Comparison of ENCODE assay signal across 8 cellular contexts in the genomic region with DNA sequence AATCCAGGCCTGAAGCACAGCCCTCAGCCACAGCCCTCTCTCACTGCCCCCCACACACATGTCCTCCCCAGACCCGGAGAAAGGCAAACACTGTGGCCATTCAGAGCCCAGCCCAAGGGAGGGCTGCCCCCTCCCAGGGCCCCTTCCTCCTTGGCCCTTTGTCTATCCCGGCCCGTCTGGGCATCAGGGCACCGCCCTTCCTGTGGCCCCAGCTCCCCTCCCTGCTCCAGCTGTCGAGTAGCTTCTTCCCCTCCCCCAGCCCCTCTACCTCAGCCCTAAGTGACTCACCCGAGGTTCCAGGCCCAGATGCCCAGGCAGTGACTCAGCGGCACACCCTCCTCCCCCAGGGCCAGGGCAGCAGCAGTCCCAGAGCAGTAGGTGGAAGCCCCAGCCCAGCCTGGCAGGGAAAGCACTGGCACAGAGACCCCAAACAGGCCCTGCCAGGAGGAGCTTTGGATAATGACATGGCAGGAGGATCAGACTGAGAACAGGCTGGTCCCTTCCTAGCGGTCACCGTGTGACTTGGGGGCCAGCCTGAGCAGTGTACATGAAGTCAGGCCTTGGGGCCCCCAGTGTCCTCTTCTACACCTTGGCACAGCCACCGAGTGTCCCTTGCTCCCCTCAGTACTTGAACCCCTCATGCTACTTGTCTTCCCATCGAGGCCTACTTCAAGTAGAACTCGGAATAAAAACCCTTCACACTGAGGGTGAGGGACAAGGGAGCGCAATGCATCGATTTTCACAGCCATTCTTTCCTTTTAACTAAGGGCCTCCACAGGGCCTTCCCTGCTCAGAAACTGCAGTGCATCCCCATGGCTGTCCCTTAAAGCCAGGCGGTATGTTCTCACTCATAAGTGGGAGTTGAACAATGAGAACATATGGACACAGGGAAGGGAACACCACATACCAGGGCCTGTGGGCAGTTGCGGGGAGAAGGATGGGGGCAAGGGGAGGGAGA. TPM values are rescaled to one million over a fixed set of nuclear protein-coding genes. Genes with fewer than 3 reads are reported as not detected.
A peak's percentile ranks its signal among the peaks of the same experiment; 100 is the strongest.
DNase-seq lines count a peak whose midpoint lies in the region; ATAC-seq and TF ChIP-seq lines count a peak whose summit lies in the region.

No MANE protein-coding gene starts in this region.

- H3K9me3 ChIP-seq in adipocyte (ENCODE audit: control insufficient read depth, low read length) (no peaks in the 10 kb centered on the region), heart left ventricle (no peaks in the 10 kb centered on the region), prostate gland (no peaks in the 10 kb centered on the region), upper lobe of right lung (no peaks in the 10 kb centered on the region)

- WGBS in heart left ventricle, 4 donors = 48 to 58% (median 55%) methylated on average over 11 to 16 of the region's 16 CpGs
- 38% methylated on average over 16 of the region's 16 CpGs for WGBS in prostate gland

- peak overlapping the region; percentile 90 for H3K9ac ChIP-seq in adipocyte (ENCODE audit: low read length)

- peaks cover 34% of the 10 kb centered on the region for H3K4me1 ChIP-seq in adipocyte (ENCODE audit: control insufficient read depth, insufficient read depth, low read length)
- H3K4me1 ChIP-seq in heart left ventricle = peaks cover 11 to 53% (median 32%) of the 10 kb centered on the region in 12 donors
- H3K4me1 ChIP-seq in prostate gland (replicated peaks) = peaks cover 3% of the 10 kb centered on the region
- H3K4me1 ChIP-seq in upper lobe of right lung = peaks cover 40% of the 10 kb centered on the region

- peak in 1 of 2 donors; percentile 46 for TF ChIP-seq POLR2A in heart left ventricle (IDR thresholded peaks at IDR 0.05)
- TF ChIP-seq POLR2A in prostate gland (IDR thresholded peaks at IDR 0.05) = peak; percentile 67

- TF ChIP-seq CTCF in heart left ventricle (IDR thresholded peaks at IDR 0.05) (no peak), prostate gland (IDR thresholded peaks at IDR 0.05) (peak in 1 of 4 experiments; percentile 13), upper lobe of right lung (IDR thresholded peaks at IDR 0.05) (no peak)

- H3K36me3 ChIP-seq in adipocyte (ENCODE audit: control insufficient read depth, insufficient read depth, low read length, severe bottlenecking) (no peaks in the 10 kb centered on the region), heart left ventricle (no peaks in the 10 kb centered on the region), prostate gland (no peaks in the 10 kb centered on the region), upper lobe of right lung (no peaks in the 10 kb centered on the region)

- DNase-seq in GF-D8 (lab: John Stamatoyannopoulos, UW) (peak; percentile 48), Kasumi-1 (lab: John Stamatoyannopoulos, UW) (peak; percentile 73 to 88), T-helper 1 cell (peak; percentile 52 to 94 (median 61)), adipocyte (ENCODE audit: low read depth) (peak; percentile 99), heart left ventricle (peak; percentile 90 to 99 (median 93)), prostate gland (ENCODE audit: low spot score) (peak; percentile 95), upper lobe of right lung (peak; percentile 97)

- intact Hi-C loops in heart left ventricle (cut with DNase I) = loop anchor here in 8 of 10 donors (1.0 to 5.0 kb wide), 6 partner anchors 21 to 214 kb away; a partner anchor contains a TSS
- intact Hi-C loops in prostate gland (cut with DNase I) = loop anchor here (5.0 kb wide), 1 partner anchor 214 kb away; no protein-coding TSS in a partner anchor
- intact Hi-C loops in upper lobe of right lung (cut with DNase I) = loop anchor here (5.0 kb wide), 1 partner anchor 34 kb away; no protein-coding TSS in a partner anchor

- H3K27me3 ChIP-seq in adipocyte (replicated peaks; ENCODE audit: control insufficient read depth, insufficient read depth, low read length) (no peaks in the 10 kb centered on the region), heart left ventricle (no peaks in the 10 kb centered on the region), prostate gland (replicated peaks; ENCODE audit: insufficient read depth) (no peaks in the 10 kb centered on the region), upper lobe of right lung (no peaks in the 10 kb centered on the region)

- H3K27ac ChIP-seq in heart left ventricle = peak overlapping the region; percentile 7 to 96 (median 85)
- peak overlapping the region; percentile 86 for H3K27ac ChIP-seq in prostate gland
- peak overlapping the region; percentile 95 for H3K27ac ChIP-seq in upper lobe of right lung

- H3K4me3 ChIP-seq in adipocyte (ENCODE audit: low read length) = peak overlapping the region; percentile 67
- peak overlapping the region in 1 of 12 donors; percentile 15 for H3K4me3 ChIP-seq in heart left ventricle
- no peak overlapping the region for H3K4me3 ChIP-seq in prostate gland
- H3K4me3 ChIP-seq in upper lobe of right lung = no peak overlapping the region

- ATAC-seq in heart left ventricle = peak; percentile 93 to 96 (median 94)
- ATAC-seq in upper lobe of right lung = peak; percentile 94
- ATAC-seq in HG03521 (IDR thresholded peaks at IDR 0.05; ENCODE audit: unreplicated experiment) = no peak

RNA-seq across cellular contexts. Expression of a gene that starts 1.0 kb away (rescaled TPM):
- 1 to 10 TPM in 8 of 9 donors, not detected in 1; 1.3 to 4.0 (median 2.4) TPM for total RNA-seq in heart left ventricle
- polyA plus RNA-seq in heart left ventricle = 1 to 10 TPM; 2.8 to 5.1 TPM
- 10 to 100 TPM; 14.1 to 22.6 TPM for total RNA-seq in prostate gland
- total RNA-seq in upper lobe of right lung = 5.6 TPM

RNA-seq across cellular contexts. Expression of a gene that starts 17.6 kb away (rescaled TPM):
- 1 to 10 TPM in 4 of 9 donors, under 1 TPM in 3, not detected in 2; 0.57 to 5.9 (median 1.1) TPM for total RNA-seq in heart left ventricle
- 1 to 10 TPM; 1.6 to 5.2 TPM for polyA plus RNA-seq in heart left ventricle
- total RNA-seq in prostate gland = under 1 TPM in 1 of 2 donors, not detected in 1; 0.46 TPM
- 1.3 TPM for total RNA-seq in upper lobe of right lung

RNA-seq across cellular contexts. Expression of a gene that starts 21.1 kb away (rescaled TPM):
- total RNA-seq in heart left ventricle (100 to 1,000 TPM in 4 of 9 donors, 10 to 100 TPM in 5; 56.9 to 214 (median 96.1) TPM), prostate gland (10 to 100 TPM; 56.3 to 71.3 TPM), upper lobe of right lung (377 TPM)
- polyA plus RNA-seq in heart left ventricle = 100 to 1,000 TPM; 214 to 398 TPM

RNA-seq across cellular contexts. Expression of a gene that starts 26.0 kb away (rescaled TPM):
- not detected for total RNA-seq in heart left ventricle
- not detected for polyA plus RNA-seq in heart left ventricle
- total RNA-seq in prostate gland = not detected
- not detected for total RNA-seq in upper lobe of right lung

RNA-seq across cellular contexts. Expression of a gene that starts 30.9 kb away (rescaled TPM):
- total RNA-seq in heart left ventricle (100 to 1,000 TPM; 157 to 415 (median 301) TPM), prostate gland (100 to 1,000 TPM; 184 to 279 TPM), upper lobe of right lung (1,046 TPM)
- polyA plus RNA-seq in heart left ventricle = 1,000 to 10,000 TPM in 1 of 2 donors, 100 to 1,000 TPM in 1; 371 to 1,213 TPM

Comparison
In these comparisons a context has a peak if more than half of its experiments do, and no peak if none do; other contexts are left out.
1. DNase-seq: peak in every context shown above with its lines; median percentile 99 in adipocyte; 97 in upper lobe of right lung; 95 in prostate gland; 93 in heart left ventricle; 80 in Kasumi-1; 61 in T-helper 1 cell; 48 in GF-D8.